In genomic region chr19:58531052-58531600, GRCh38 we compare ENCODE assay signal across 21 cellular contexts.
"Had no signal": no experiment of that assay in that cellular context is flagged by ENCODE, and none has a peak within 500 bp of the region (broad histone marks: within the 10 kb centered on the region; RNA-seq: fewer than 3 reads in every experiment).

No MANE protein-coding gene starts in this region.

- H3K4me1 Mint-ChIP-seq: endodermal cell; stimulated activated naive CD8-positive, alpha-beta T cell treated with anti-CD3 and anti-CD28 coated beads, Interleukin-15, amount 100 ng/mL, for 72 hours had no signal

- H3K27ac ChIP-seq: foreskin keratinocyte, heart left ventricle, neutrophil, psoas muscle, spleen, testis, tibial nerve, upper lobe of right lung, vagina had no signal

- H3K9me3 ChIP-seq: heart left ventricle, neutrophil, psoas muscle, spleen, testis, tibial nerve, upper lobe of right lung, vagina had no signal

- H3K4me3 ChIP-seq: heart left ventricle, psoas muscle, spleen, testis, tibial nerve, upper lobe of right lung, vagina had no signal

- ATAC-seq: foreskin keratinocyte; heart left ventricle; naive thymus-derived CD8-positive, alpha-beta T cell; psoas muscle; sciatic nerve; stimulated activated naive CD8-positive, alpha-beta T cell treated with anti-CD3 and anti-CD28 coated beads, Interleukin-15, amount 100 ng/mL, for 72 hours; upper lobe of right lung had no signal

- H3K9me3 Mint-ChIP-seq: endodermal cell; naive thymus-derived CD8-positive, alpha-beta T cell; stimulated activated naive B cell treated with anti-CD40 and anti-IgM and Interleukin-4, amounts not matched to agents 10 μg/mL and 1 μg/mL and 100 μg/mL, for 72 hours; stimulated activated naive CD8-positive, alpha-beta T cell treated with anti-CD3 and anti-CD28 coated beads, Interleukin-15, amount 100 ng/mL, for 72 hours had no signal

- H3K4me3 Mint-ChIP-seq: endodermal cell; naive thymus-derived CD8-positive, alpha-beta T cell; stimulated activated naive B cell treated with anti-CD40 and anti-IgM and Interleukin-4, amounts not matched to agents 10 μg/mL and 1 μg/mL and 100 μg/mL, for 72 hours; stimulated activated naive CD8-positive, alpha-beta T cell treated with anti-CD3 and anti-CD28 coated beads, Interleukin-15, amount 100 ng/mL, for 72 hours had no signal

- FAIRE-seq: endothelial cell of umbilical vein had no signal

- H3K27me3 Mint-ChIP-seq: naive thymus-derived CD8-positive, alpha-beta T cell; stimulated activated naive CD8-positive, alpha-beta T cell treated with anti-CD3 and anti-CD28 coated beads, Interleukin-15, amount 100 ng/mL, for 72 hours had no signal

- DNase-seq: dermis blood vessel endothelial cell; endodermal cell; erythroblast; foreskin keratinocyte; heart left ventricle; hippocampal formation; naive thymus-derived CD8-positive, alpha-beta T cell; psoas muscle; spleen; stimulated activated CD4-positive, alpha-beta T cell treated with anti-CD3 and anti-CD28 coated beads, Interleukin-15, amount 100 ng/mL, for 24 hours; stimulated activated CD4-positive, alpha-beta T cell treated with anti-CD3 and anti-CD28 coated beads, Interleukin-1b, Interleukin-23, amount 100 ng/mL, for 48 hours; stimulated activated CD4-positive, alpha-beta T cell treated with anti-CD3 and anti-CD28 coated beads, Interleukin-4, amount 100 ng/mL, for 24 hours; stimulated activated naive B cell treated with anti-CD40 and anti-IgM and Interleukin-4, amounts not matched to agents 10 μg/mL and 1 μg/mL and 100 μg/mL, for 72 hours; stimulated activated naive CD8-positive, alpha-beta T cell treated with anti-CD3 and anti-CD28 coated beads, Interleukin-15, amount 100 ng/mL, for 72 hours; testis; upper lobe of right lung had no signal

- H3K27me3 ChIP-seq: neutrophil, spleen, testis, upper lobe of right lung, vagina had no signal

- H3K4me1 ChIP-seq: foreskin keratinocyte, heart left ventricle, psoas muscle, testis, tibial nerve, upper lobe of right lung, vagina had no signal

- H3K36me3 ChIP-seq: heart left ventricle, neutrophil, spleen, tibial nerve, upper lobe of right lung, vagina had no signal

- H3K27ac Mint-ChIP-seq: endodermal cell; naive thymus-derived CD8-positive, alpha-beta T cell; stimulated activated naive B cell treated with anti-CD40 and anti-IgM and Interleukin-4, amounts not matched to agents 10 μg/mL and 1 μg/mL and 100 μg/mL, for 72 hours; stimulated activated naive CD8-positive, alpha-beta T cell treated with anti-CD3 and anti-CD28 coated beads, Interleukin-15, amount 100 ng/mL, for 72 hours had no signal

- H3K36me3 Mint-ChIP-seq: naive thymus-derived CD8-positive, alpha-beta T cell; stimulated activated naive B cell treated with anti-CD40 and anti-IgM and Interleukin-4, amounts not matched to agents 10 μg/mL and 1 μg/mL and 100 μg/mL, for 72 hours had no signal
